In the genomic region with DNA sequence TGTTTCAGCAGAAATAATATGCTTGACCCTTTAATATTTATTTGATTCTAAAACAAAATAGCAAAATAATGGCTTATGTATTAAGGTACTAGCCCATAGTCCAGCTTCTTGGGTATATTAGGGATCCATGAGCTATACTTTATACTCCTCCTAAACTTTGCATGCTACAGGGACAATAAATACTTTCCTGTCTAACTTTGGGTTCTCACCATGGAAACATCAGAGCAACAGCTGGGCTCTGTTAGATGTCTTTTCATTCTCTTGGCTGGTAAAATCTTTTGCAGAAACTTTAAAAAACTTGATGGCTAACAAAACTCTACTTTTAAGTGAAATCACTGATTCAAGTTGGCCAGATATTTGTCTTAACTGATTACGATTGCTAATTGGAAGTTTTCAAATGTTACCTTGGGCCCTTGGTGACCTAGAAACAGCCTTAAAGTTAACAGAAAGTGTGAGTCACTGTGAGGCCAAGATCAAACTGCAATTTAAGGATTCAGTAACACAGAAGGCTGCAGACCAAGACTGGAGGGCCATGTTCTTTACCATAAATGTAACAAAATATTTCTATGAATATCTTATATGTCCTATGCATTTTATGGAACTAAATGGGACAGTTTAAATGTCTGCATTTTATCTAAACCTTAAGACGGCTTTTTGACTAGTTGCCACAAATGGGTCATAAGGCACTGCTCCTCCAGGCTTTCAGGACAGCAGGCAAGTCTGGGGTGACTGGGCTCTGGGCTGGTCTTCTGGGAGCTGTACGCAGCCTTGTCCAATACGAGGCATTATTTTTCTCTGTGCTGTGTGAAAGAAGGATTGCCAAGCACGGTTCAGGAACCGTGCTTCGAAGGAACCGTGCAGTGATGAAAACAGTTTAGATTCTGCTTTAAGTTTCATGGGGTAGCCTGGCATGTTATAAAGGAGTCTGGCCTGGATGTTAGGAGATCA, we compare ENCODE assay signal across 18 cellular contexts.
"Had no signal": no experiment of that assay in that cellular context is flagged by ENCODE, and none has a peak within 500 bp of the region (broad histone marks: within the 10 kb centered on the region; RNA-seq: fewer than 3 reads in every experiment).

No MANE protein-coding gene starts in this region.

- H3K27ac Mint-ChIP-seq: activated CD4-positive, alpha-beta memory T cell treated with anti-CD3 and anti-CD28 coated beads for 36 hours; activated naive CD8-positive, alpha-beta T cell treated with anti-CD3 and anti-CD28 coated beads for 36 hours; natural killer cell; stimulated activated naive CD8-positive, alpha-beta T cell treated with anti-CD3 and anti-CD28 coated beads, Interleukin-15, Interleukin-2, amounts not matched to agents 100 ng/mL and 50 ng/mL, for 24 hours; T-cell had no signal

- H3K27ac ChIP-seq: prostate gland, SJSA1, tibial artery had no signal

- H3K4me3 ChIP-seq: ascending aorta, esophagus squamous epithelium, lung, prostate gland, SJSA1, tibial artery had no signal

- H3K36me3 ChIP-seq: ascending aorta, esophagus squamous epithelium, prostate gland, SJSA1, tibial artery had no signal

- H3K9me3 ChIP-seq: ascending aorta, esophagus squamous epithelium, prostate gland, SJSA1, tibial artery had no signal

- H3K36me3 Mint-ChIP-seq: activated CD4-positive, alpha-beta memory T cell treated with anti-CD3 and anti-CD28 coated beads for 36 hours; activated naive CD8-positive, alpha-beta T cell treated with anti-CD3 and anti-CD28 coated beads for 36 hours; natural killer cell; T-cell had no signal

- H3K4me1 Mint-ChIP-seq: activated naive CD8-positive, alpha-beta T cell treated with anti-CD3 and anti-CD28 coated beads for 36 hours; natural killer cell; T-cell had no signal

- ATAC-seq: natural killer cell, T-cell had no signal

- H3K27me3 ChIP-seq: ascending aorta, esophagus squamous epithelium, SJSA1, tibial artery had no signal

- DNase-seq: activated CD4-positive, alpha-beta memory T cell treated with anti-CD3 and anti-CD28 coated beads for 36 hours; activated gamma-delta T cell; activated naive CD8-positive, alpha-beta T cell treated with anti-CD3 and anti-CD28 coated beads for 36 hours; activated T-cell treated with anti-CD3 and anti-CD28 coated beads, Interleukin-2, amount 50 U/mL, for 48 hours; esophagus squamous epithelium; hypothalamus; kidney glomerular epithelial cell; natural killer cell; occipital lobe; stimulated activated CD4-positive, alpha-beta T cell treated with anti-CD3 and anti-CD28 coated beads, Interleukin-4, amount 100 ng/mL, for 1 hour; T-cell; T1000; tibial artery had no signal

- H3K4me3 Mint-ChIP-seq: activated CD4-positive, alpha-beta memory T cell treated with anti-CD3 and anti-CD28 coated beads for 36 hours; activated naive CD8-positive, alpha-beta T cell treated with anti-CD3 and anti-CD28 coated beads for 36 hours; natural killer cell; stimulated activated naive CD8-positive, alpha-beta T cell treated with anti-CD3 and anti-CD28 coated beads, Interleukin-15, Interleukin-2, amounts not matched to agents 100 ng/mL and 50 ng/mL, for 24 hours; T-cell had no signal

- H3K27me3 Mint-ChIP-seq: activated naive CD8-positive, alpha-beta T cell treated with anti-CD3 and anti-CD28 coated beads for 36 hours had no signal

- H3K9me3 Mint-ChIP-seq: activated CD4-positive, alpha-beta memory T cell treated with anti-CD3 and anti-CD28 coated beads for 36 hours; activated naive CD8-positive, alpha-beta T cell treated with anti-CD3 and anti-CD28 coated beads for 36 hours; stimulated activated naive CD8-positive, alpha-beta T cell treated with anti-CD3 and anti-CD28 coated beads, Interleukin-15, Interleukin-2, amounts not matched to agents 100 ng/mL and 50 ng/mL, for 24 hours; T-cell had no signal

- H3K4me1 ChIP-seq: prostate gland, SJSA1 had no signal
